ENCODE assay signal across 26 cellular contexts in the genomic region with DNA sequence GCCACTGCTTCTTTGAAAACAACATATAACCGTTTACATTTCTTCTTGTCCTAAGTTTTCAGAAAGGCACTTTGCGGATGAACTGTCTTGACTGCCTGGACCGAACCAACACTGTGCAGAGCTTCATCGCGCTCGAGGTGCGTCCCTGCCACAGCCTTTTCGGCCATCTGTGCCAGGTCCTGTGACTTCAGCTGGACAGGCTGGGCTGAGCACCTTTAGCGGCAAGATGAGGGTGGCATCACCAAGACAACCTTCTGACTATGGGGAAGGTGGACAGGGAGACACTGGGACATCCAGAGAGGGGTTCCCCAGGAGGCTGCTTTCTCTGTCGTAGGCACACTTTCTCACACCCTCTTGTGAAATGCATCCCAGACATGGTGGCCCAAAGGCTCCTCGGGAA.
DNase-seq lines count a peak whose midpoint lies in the region; ATAC-seq, FAIRE-seq and TF ChIP-seq lines count a peak whose summit lies in the region.
"Had no signal": no experiment of that assay in that cellular context is flagged by ENCODE, and none has a peak within 500 bp of the region (broad histone marks: within the 10 kb centered on the region; RNA-seq: fewer than 3 reads in every experiment).

No MANE protein-coding gene starts in this region.

- no peaks in the 10 kb centered on the region for H3K27me3 ChIP-seq in left ventricle myocardium inferior (ENCODE audit: low read depth)
- H3K27me3 ChIP-seq: BLaER1 had no signal

- H3K9ac ChIP-seq in kidney (ENCODE audit: low read length in 2 of 2) = no peak overlapping the region
- H3K9ac ChIP-seq: BLaER1, GM23248 had no signal

- ATAC-seq in left ventricle myocardium superior = no peak
- ATAC-seq in stimulated activated naive B cell treated with anti-CD40 and anti-IgM and Interleukin-4, amounts not matched to agents 10 μg/mL and 1 μg/mL and 100 μg/mL, for 72 hours (replicated peaks) = no peak
- ATAC-seq: CD8-positive, alpha-beta T cell; GM12878 had no signal

- H3K4me1 ChIP-seq in left ventricle myocardium inferior (peaks cover 30% of the 10 kb centered on the region), kidney (ENCODE audit: control insufficient read depth in 1 of 2, insufficient read depth in 1 of 2, low read depth in 1 of 2, low read length in 2 of 2) (peaks cover 7 to 9% of the 10 kb centered on the region in 2 donors)

- H3K9me3 Mint-ChIP-seq in stimulated activated naive B cell treated with anti-CD40 and anti-IgM and Interleukin-4, amounts not matched to agents 10 μg/mL and 1 μg/mL and 100 μg/mL, for 72 hours = no peaks in the 10 kb centered on the region
- H3K9me3 Mint-ChIP-seq: CD4-positive, CD25-positive, alpha-beta regulatory T cell; CD8-positive, alpha-beta T cell had no signal

- peak overlapping the region; percentile 75 for H3K27ac Mint-ChIP-seq in stimulated activated naive B cell treated with anti-CD40 and anti-IgM and Interleukin-4, amounts not matched to agents 10 μg/mL and 1 μg/mL and 100 μg/mL, for 72 hours
- H3K27ac Mint-ChIP-seq: B cell; CD4-positive, CD25-positive, alpha-beta regulatory T cell; CD8-positive, alpha-beta T cell had no signal

- FAIRE-seq in kidney (lab: Jason Lieb, UNC) = no peak
- FAIRE-seq: A204.1, GM12878, GM19239, H1 had no signal

- intact Hi-C loops in left ventricle myocardium inferior (cut with micrococcal nuclease) (no loop called here), left ventricle myocardium superior (cut with micrococcal nuclease) (loop anchor here (10.0 kb wide), 1 partner anchor 79 kb away; the partner anchor contains the start of gene SYNJ2), kidney (cut with DNase I) (no loop called here)

- peaks cover 2 to 4% of the 10 kb centered on the region in 2 donors for H3K4me1 Mint-ChIP-seq in stimulated activated naive B cell treated with anti-CD40 and anti-IgM and Interleukin-4, amounts not matched to agents 10 μg/mL and 1 μg/mL and 100 μg/mL, for 72 hours
- H3K4me1 Mint-ChIP-seq: B cell had no signal

- no peaks in the 10 kb centered on the region for H3K27me3 Mint-ChIP-seq in stimulated activated naive B cell treated with anti-CD40 and anti-IgM and Interleukin-4, amounts not matched to agents 10 μg/mL and 1 μg/mL and 100 μg/mL, for 72 hours
- H3K27me3 Mint-ChIP-seq: B cell; CD4-positive, CD25-positive, alpha-beta regulatory T cell had no signal

- H3K4me3 ChIP-seq in left ventricle myocardium inferior (no peak overlapping the region), kidney (ENCODE audit: low read length in 2 of 2) (no peak overlapping the region)
- H3K4me3 ChIP-seq: BLaER1, GM12878, GM23248 had no signal

- peaks cover 66 to 80% of the 10 kb centered on the region in 2 donors for H3K36me3 Mint-ChIP-seq in stimulated activated naive B cell treated with anti-CD40 and anti-IgM and Interleukin-4, amounts not matched to agents 10 μg/mL and 1 μg/mL and 100 μg/mL, for 72 hours

- peaks cover 67% of the 10 kb centered on the region for H3K36me3 ChIP-seq in left ventricle myocardium inferior
- peaks cover 0 to 3% of the 10 kb centered on the region in 2 donors for H3K36me3 ChIP-seq in kidney (ENCODE audit: control insufficient read depth in 1 of 2, insufficient read depth in 2 of 2, low read length in 2 of 2)

- H3K27ac ChIP-seq in left ventricle myocardium inferior (replicated peaks) (no peak overlapping the region), kidney (ENCODE audit: low read depth in 2 of 2, low read length in 2 of 2) (no peak overlapping the region)
- H3K27ac ChIP-seq: 22Rv1, BLaER1, C4-2B, GM23248 had no signal

- no peak overlapping the region for H3K4me3 Mint-ChIP-seq in stimulated activated naive B cell treated with anti-CD40 and anti-IgM and Interleukin-4, amounts not matched to agents 10 μg/mL and 1 μg/mL and 100 μg/mL, for 72 hours
- H3K4me3 Mint-ChIP-seq: B cell; CD4-positive, CD25-positive, alpha-beta regulatory T cell; CD8-positive, alpha-beta T cell had no signal

- peaks cover 6% of the 10 kb centered on the region for H3K9me3 ChIP-seq in left ventricle myocardium inferior (replicated peaks)
- no peaks in the 10 kb centered on the region for H3K9me3 ChIP-seq in kidney (ENCODE audit: control insufficient read depth in 1 of 2, low read length in 2 of 2)
- H3K9me3 ChIP-seq: Caco-2 had no signal

- TF ChIP-seq CTCF in left ventricle myocardium inferior (IDR thresholded peaks at IDR 0.05; ENCODE audit: borderline replicate concordance) (no peak), kidney (IDR thresholded peaks at IDR 0.05; ENCODE audit: borderline replicate concordance, extremely low read depth, insufficient read depth) (no peak)

- DNase-seq in left ventricle myocardium inferior = peak; percentile 6
- DNase-seq in left ventricle myocardium superior = no peak
- peak; percentile 3 for DNase-seq in Daoy (ENCODE audit: low read depth)
- DNase-seq in kidney = peak; percentile 43
- no peak for DNase-seq in stimulated activated naive B cell treated with anti-CD40 and anti-IgM and Interleukin-4, amounts not matched to agents 10 μg/mL and 1 μg/mL and 100 μg/mL, for 72 hours
- DNase-seq in NCI-H1694 (lab: John Stamatoyannopoulos, UW) = no peak
- DNase-seq in cerebellar nuclear complex (lab: John Stamatoyannopoulos, UW) = no peak
- DNase-seq in nucleus accumbens (lab: John Stamatoyannopoulos, UW) = no peak
- DNase-seq: Caco-2; CD4-positive, CD25-positive, alpha-beta regulatory T cell; CD8-positive, alpha-beta T cell; DMS153; DND-41; EL; GDM1; GM23248; H7; HCEC 1CT had no signal

Comparison
In these comparisons a context has a peak if more than half of its experiments do, and no peak if none do; other contexts are left out.
1. DNase-seq: peak in left ventricle myocardium inferior (single experiment), Daoy (single experiment) and kidney (single experiment); none in left ventricle myocardium superior (single experiment), stimulated activated naive B cell treated with anti-CD40 and anti-IgM and Interleukin-4, amounts not matched to agents 10 μg/mL and 1 μg/mL and 100 μg/mL, for 72 hours (single experiment), NCI-H1694 (single experiment), cerebellar nuclear complex (0 of 2) and nucleus accumbens (0 of 56).